8 cellular contexts compared by ENCODE assay signal in genomic region chr3:33441322-33441976, GRCh38. TPM values are rescaled to one million over a fixed set of nuclear protein-coding genes. Genes with fewer than 3 reads are reported as not detected.
A peak's percentile ranks its signal among the peaks of the same experiment; 100 is the strongest.
DNase-seq lines count a peak whose midpoint lies in the region; ATAC-seq and FAIRE-seq lines count a peak whose summit lies in the region.

No MANE protein-coding gene starts in this region.

- H3K4me3 ChIP-seq in HUES64 (ENCODE audit: low read length): peak overlapping the region; percentile 75
- peak overlapping the region; percentile 86 for H3K4me3 ChIP-seq in iPS-18a (ENCODE audit: low read length)

- H3K36me3 ChIP-seq in HUES64 (ENCODE audit: insufficient read depth, low read length) (no peaks in the 10 kb centered on the region), iPS-18a (ENCODE audit: control insufficient read depth, low read depth, low read length) (no peaks in the 10 kb centered on the region)

- peaks cover 38% of the 10 kb centered on the region for H3K4me1 Mint-ChIP-seq in stimulated activated memory B cell treated with anti-CD40 and anti-IgM and Interleukin-4, amounts not matched to agents 10 μg/mL and 1 μg/mL and 100 μg/mL, for 72 hours

- H3K4me3 Mint-ChIP-seq in stimulated activated memory B cell treated with anti-CD40 and anti-IgM and Interleukin-4, amounts not matched to agents 10 μg/mL and 1 μg/mL and 100 μg/mL, for 72 hours: peak overlapping the region; percentile 100

- no peaks in the 10 kb centered on the region for H3K9me3 Mint-ChIP-seq in stimulated activated memory B cell treated with anti-CD40 and anti-IgM and Interleukin-4, amounts not matched to agents 10 μg/mL and 1 μg/mL and 100 μg/mL, for 72 hours

- H3K27ac ChIP-seq in HUES64 (ENCODE audit: low read depth, low read length) (peak overlapping the region; percentile 89), adipose tissue (ENCODE audit: low read depth, low read length) (peak overlapping the region; percentile 67), iPS-18a (ENCODE audit: low read length) (peak overlapping the region; percentile 86)

- H3K27me3 Mint-ChIP-seq in stimulated activated memory B cell treated with anti-CD40 and anti-IgM and Interleukin-4, amounts not matched to agents 10 μg/mL and 1 μg/mL and 100 μg/mL, for 72 hours: no peaks in the 10 kb centered on the region

- H3K27ac Mint-ChIP-seq in stimulated activated memory B cell treated with anti-CD40 and anti-IgM and Interleukin-4, amounts not matched to agents 10 μg/mL and 1 μg/mL and 100 μg/mL, for 72 hours: peak overlapping the region; percentile 100

- DNase-seq in RCC 7860 (ENCODE audit: low spot score): no peak
- no peak for DNase-seq in activated CD4-positive, alpha-beta T cell treated with anti-CD3 and anti-CD28 coated beads, Interleukin-2, amount 50 U/mL, for 1 hour

- FAIRE-seq in RCC 7860 (lab: Jason Lieb, UNC): no peak

- no peak for ATAC-seq in stimulated activated memory B cell treated with anti-CD40 and anti-IgM and Interleukin-4, amounts not matched to agents 10 μg/mL and 1 μg/mL and 100 μg/mL, for 72 hours
- ATAC-seq in GM21737 (IDR thresholded peaks at IDR 0.05; ENCODE audit: unreplicated experiment) (no peak), HG02798 (IDR thresholded peaks at IDR 0.05; ENCODE audit: poor library complexity, unreplicated experiment) (no peak)

- H3K36me3 Mint-ChIP-seq in stimulated activated memory B cell treated with anti-CD40 and anti-IgM and Interleukin-4, amounts not matched to agents 10 μg/mL and 1 μg/mL and 100 μg/mL, for 72 hours: no peaks in the 10 kb centered on the region

- H3K9ac ChIP-seq in HUES64 (ENCODE audit: low read depth, low read length) (peak overlapping the region; percentile 78), iPS-18a (ENCODE audit: low read length) (peak overlapping the region; percentile 76)

- WGBS in HUES64: 52% methylated on average over 21 of the region's 21 CpGs
- WGBS in adipose tissue, 3 donors: 14 to 39% (median 28%) methylated on average over 21 of the region's 21 CpGs

- H3K27me3 ChIP-seq in HUES64 (ENCODE audit: insufficient read depth, low read length): no peaks in the 10 kb centered on the region
- H3K27me3 ChIP-seq in iPS-18a (ENCODE audit: control insufficient read depth, insufficient read depth, low read length): no peaks in the 10 kb centered on the region

- H3K9me3 ChIP-seq in HUES64 (ENCODE audit: insufficient read depth, low read depth, low read length): no peaks in the 10 kb centered on the region
- H3K9me3 ChIP-seq in iPS-18a (ENCODE audit: control insufficient read depth, low read depth, low read length): no peaks in the 10 kb centered on the region

- H3K4me1 ChIP-seq in HUES64 (ENCODE audit: insufficient read depth, low read length) (peaks cover 28% of the 10 kb centered on the region), iPS-18a (ENCODE audit: control insufficient read depth, low read depth, low read length) (peaks cover 22% of the 10 kb centered on the region)

RNA-seq across cellular contexts. Expression of gene UBP1, which starts 1.2 kb away (rescaled TPM):
- polyA plus RNA-seq in HUES64 (2013, experiment 1 of 2): 59.5 TPM
- polyA plus RNA-seq in HUES64 (2013, experiment 2 of 2): 57.7 TPM
- 10 to 100 TPM; 15.6 to 31.4 (median 28.7) TPM for polyA plus RNA-seq in adipose tissue
